Comparison of ENCODE assay signal across 1 cellular context in the genomic region with DNA sequence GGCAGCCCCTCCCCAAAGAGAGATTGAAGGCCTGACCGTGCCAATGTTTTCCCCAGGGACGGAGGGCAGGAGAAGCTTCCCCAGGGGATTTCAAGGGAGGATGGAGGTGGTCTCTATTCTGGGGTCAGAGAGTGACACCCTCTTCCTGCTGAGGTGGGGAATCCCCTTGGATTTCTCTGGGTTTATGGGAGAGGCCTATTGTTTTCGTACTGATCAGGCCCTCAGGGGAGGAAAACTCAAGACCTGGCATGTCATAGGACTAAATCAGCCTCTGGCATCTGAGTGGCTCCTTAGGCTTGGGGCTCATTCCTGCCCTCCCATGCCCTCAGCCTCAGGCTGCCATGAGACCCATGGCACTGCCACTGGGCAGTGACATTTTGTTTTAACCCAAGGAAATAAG.
TF ChIP-seq lines count a peak whose summit lies in the region.

No MANE protein-coding gene starts in this region.

TF ChIP-seq in H1, 55 proteins besides CTCF, POLR2A, EP300 and RAD21:
- TF ChIP-seq RNF2 (IDR thresholded peaks at IDR 0.05; ENCODE audit: borderline replicate concordance, low read depth, low read length, missing control alignments, poor library complexity, severe bottlenecking): no peak
- TF ChIP-seq, protein P1, sequence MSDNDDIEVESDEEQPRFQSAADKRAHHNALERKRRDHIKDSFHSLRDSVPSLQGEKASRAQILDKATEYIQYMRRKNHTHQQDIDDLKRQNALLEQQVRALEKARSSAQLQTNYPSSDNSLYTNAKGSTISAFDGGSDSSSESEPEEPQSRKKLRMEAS (IDR thresholded peaks at IDR 0.05): no peak
- no peak for TF ChIP-seq GABPA (IDR thresholded peaks at IDR 0.05; ENCODE audit: borderline replicate concordance, insufficient read depth, low read length)
- TF ChIP-seq MAFK (IDR thresholded peaks at IDR 0.05; ENCODE audit: low read depth, low read length): no peak
- no peak for TF ChIP-seq SAP30 (IDR thresholded peaks at IDR 0.05; ENCODE audit: insufficient read depth, insufficient replicate concordance, low read length)
- no peak for TF ChIP-seq SP2 (IDR thresholded peaks at IDR 0.05; ENCODE audit: low read length)
- no peak for TF ChIP-seq GTF2F1 (IDR thresholded peaks at IDR 0.05; ENCODE audit: borderline replicate concordance, low read depth, low read length)
- no peak for TF ChIP-seq TAF7 (optimal IDR thresholded peaks at IDR 0.05; ENCODE audit: borderline replicate concordance, low read depth, low read length)
- TF ChIP-seq, protein P2, sequence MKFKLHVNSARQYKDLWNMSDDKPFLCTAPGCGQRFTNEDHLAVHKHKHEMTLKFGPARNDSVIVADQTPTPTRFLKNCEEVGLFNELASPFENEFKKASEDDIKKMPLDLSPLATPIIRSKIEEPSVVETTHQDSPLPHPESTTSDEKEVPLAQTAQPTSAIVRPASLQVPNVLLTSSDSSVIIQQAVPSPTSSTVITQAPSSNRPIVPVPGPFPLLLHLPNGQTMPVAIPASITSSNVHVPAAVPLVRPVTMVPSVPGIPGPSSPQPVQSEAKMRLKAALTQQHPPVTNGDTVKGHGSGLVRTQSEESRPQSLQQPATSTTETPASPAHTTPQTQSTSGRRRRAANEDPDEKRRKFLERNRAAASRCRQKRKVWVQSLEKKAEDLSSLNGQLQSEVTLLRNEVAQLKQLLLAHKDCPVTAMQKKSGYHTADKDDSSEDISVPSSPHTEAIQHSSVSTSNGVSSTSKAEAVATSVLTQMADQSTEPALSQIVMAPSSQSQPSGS (IDR thresholded peaks at IDR 0.05; ENCODE audit: low read length): no peak
- TF ChIP-seq SIRT6 (IDR thresholded peaks at IDR 0.05; ENCODE audit: low read length): no peak
- TF ChIP-seq SP4 (IDR thresholded peaks at IDR 0.05; ENCODE audit: low read length): no peak
- TF ChIP-seq BCL11A (IDR thresholded peaks at IDR 0.05; ENCODE audit: low read depth in 2 of 2, low read length in 2 of 2): no peak
- TF ChIP-seq KDM4A (IDR thresholded peaks at IDR 0.05; ENCODE audit: low read depth, low read length, severe bottlenecking): no peak
- TF ChIP-seq ASH2L (IDR thresholded peaks at IDR 0.05; ENCODE audit: low read length): no peak
- no peak for TF ChIP-seq BACH1 (IDR thresholded peaks at IDR 0.05; ENCODE audit: low read length)
- no peak for TF ChIP-seq SUZ12 (IDR thresholded peaks at IDR 0.05; ENCODE audit: low read length)
- no peak for TF ChIP-seq JUN (IDR thresholded peaks at IDR 0.05; ENCODE audit: low read depth, low read length)
- TF ChIP-seq ZNF274 (IDR thresholded peaks at IDR 0.05; ENCODE audit: borderline replicate concordance, extremely low read depth, low read length): no peak
